Comparison of ENCODE assay signal across 24 cellular contexts in genomic region chr2:167792126-167792525, GRCh38.
"Had no signal": no experiment of that assay in that cellular context is flagged by ENCODE, and none has a peak within 500 bp of the region (broad histone marks: within the 10 kb centered on the region; RNA-seq: fewer than 3 reads in every experiment).

No MANE protein-coding gene starts in this region.

- H3K36me3 Mint-ChIP-seq: natural killer cell treated with Interleukin-12 subunit alpha and Interleukin-12 subunit beta and Interleukin-15 and Interleukin-18, amount 100 ng/mL, for 72 hours; stimulated activated memory B cell treated with anti-CD40 and anti-IgM and Interleukin-4, amounts not matched to agents 10 μg/mL and 1 μg/mL and 100 μg/mL, for 72 hours had no signal

- H3K27ac Mint-ChIP-seq: naive thymus-derived CD4-positive, alpha-beta T cell; natural killer cell treated with Interleukin-12 subunit alpha and Interleukin-12 subunit beta and Interleukin-15 and Interleukin-18, amount 100 ng/mL, for 72 hours; progenitor cell of endocrine pancreas; stimulated activated memory B cell treated with anti-CD40 and anti-IgM and Interleukin-4, amounts not matched to agents 10 μg/mL and 1 μg/mL and 100 μg/mL, for 72 hours; stimulated activated naive CD8-positive, alpha-beta T cell treated with anti-CD3 and anti-CD28 coated beads, Interleukin-15, amount 100 ng/mL, for 72 hours; type B pancreatic cell had no signal

- H3K9me3 Mint-ChIP-seq: type B pancreatic cell had no signal

- H3K4me1 ChIP-seq: left ventricle myocardium inferior, right atrium auricular region, tibial nerve, uterus had no signal

- H3K27ac ChIP-seq: left ventricle myocardium inferior, ovary, right atrium auricular region, right lobe of liver, tibial nerve, uterus had no signal

- H3K4me2 ChIP-seq: smooth muscle cell had no signal

- H3K4me1 Mint-ChIP-seq: naive thymus-derived CD4-positive, alpha-beta T cell; stimulated activated memory B cell treated with anti-CD40 and anti-IgM and Interleukin-4, amounts not matched to agents 10 μg/mL and 1 μg/mL and 100 μg/mL, for 72 hours; stimulated activated naive CD8-positive, alpha-beta T cell treated with anti-CD3 and anti-CD28 coated beads, Interleukin-15, amount 100 ng/mL, for 72 hours had no signal

- H3K9me3 ChIP-seq: mucosa of descending colon, ovary, right atrium auricular region, right lobe of liver, tibial nerve, uterus had no signal

- H3K27me3 ChIP-seq: ovary, right atrium auricular region, right lobe of liver, tibial nerve, uterus had no signal

- H3K36me3 ChIP-seq: left ventricle myocardium inferior, ovary, right atrium auricular region, right lobe of liver, tibial nerve, uterus had no signal

- DNase-seq: hypothalamus; islet precursor cell; left ventricle myocardium inferior; midbrain; mucosa of descending colon; naive thymus-derived CD4-positive, alpha-beta T cell; ovary; right lobe of liver; stimulated activated CD4-positive, alpha-beta T cell treated with anti-CD3 and anti-CD28 coated beads, Interleukin-1b, Interleukin-23, amount 100 ng/mL, for 48 hours; stimulated activated CD4-positive, alpha-beta T cell treated with anti-CD3 and anti-CD28 coated beads, Interleukin-2, amount 100 ng/mL, for 48 hours; stimulated activated CD4-positive, alpha-beta T cell treated with anti-CD3 and anti-CD28 coated beads, Interleukin-4, amount 100 ng/mL, for 4 hours; stimulated activated CD8-positive, alpha-beta memory T cell treated with anti-CD3 and anti-CD28 coated beads, Interleukin-4, amount 100 ng/mL, for 48 hours; stimulated activated naive CD4-positive, alpha-beta T cell treated with Interleukin-2 at 50 U/mL for 16 hours; stimulated activated naive CD8-positive, alpha-beta T cell treated with anti-CD3 and anti-CD28 coated beads, Interleukin-15, amount 100 ng/mL, for 72 hours; substantia nigra; uterus had no signal

- H3K27me3 Mint-ChIP-seq: progenitor cell of endocrine pancreas; stimulated activated memory B cell treated with anti-CD40 and anti-IgM and Interleukin-4, amounts not matched to agents 10 μg/mL and 1 μg/mL and 100 μg/mL, for 72 hours; type B pancreatic cell had no signal

- H3K4me3 ChIP-seq: left ventricle myocardium inferior, lung, mucosa of descending colon, ovary, right atrium auricular region, right lobe of liver, smooth muscle cell, tibial nerve, uterus had no signal

- H3K4me3 Mint-ChIP-seq: naive thymus-derived CD4-positive, alpha-beta T cell; natural killer cell treated with Interleukin-12 subunit alpha and Interleukin-12 subunit beta and Interleukin-15 and Interleukin-18, amount 100 ng/mL, for 72 hours; stimulated activated memory B cell treated with anti-CD40 and anti-IgM and Interleukin-4, amounts not matched to agents 10 μg/mL and 1 μg/mL and 100 μg/mL, for 72 hours; stimulated activated naive CD8-positive, alpha-beta T cell treated with anti-CD3 and anti-CD28 coated beads, Interleukin-15, amount 100 ng/mL, for 72 hours; type B pancreatic cell had no signal
